Comparison of ENCODE assay signal across 8 cellular contexts in the genomic region with DNA sequence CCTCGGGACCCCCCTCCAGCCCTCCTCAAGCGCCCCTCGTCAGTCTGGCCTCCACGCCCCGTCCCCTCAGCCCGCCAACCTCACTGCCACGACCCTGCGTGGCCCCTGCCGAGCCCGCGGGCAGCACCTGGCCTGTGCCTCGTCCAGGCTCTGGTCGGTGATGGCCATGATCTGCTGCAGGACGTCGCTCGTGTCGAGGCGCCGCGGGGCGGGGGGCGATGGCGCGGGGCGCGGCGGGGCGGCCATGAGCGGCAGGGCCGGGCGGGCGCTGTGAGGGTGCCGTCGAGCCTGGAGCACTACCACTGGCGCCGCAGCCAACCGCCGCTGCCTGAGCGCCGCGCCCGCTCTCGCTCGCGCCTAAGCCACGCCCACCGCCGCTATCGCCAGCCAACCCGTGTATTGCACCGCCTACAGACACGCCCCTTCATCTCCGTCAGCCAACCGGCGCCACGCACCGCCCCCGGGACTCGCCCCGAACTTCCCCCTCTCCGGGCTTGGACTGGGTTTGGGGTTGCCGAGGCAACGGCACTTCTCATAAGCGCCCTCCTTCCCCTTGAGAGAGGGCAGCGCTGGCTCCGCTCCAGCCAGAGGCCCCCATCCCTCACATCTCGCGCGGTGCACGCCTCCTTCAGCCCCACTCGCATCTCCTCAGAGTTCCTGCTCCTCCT. TPM values are rescaled to one million over a fixed set of nuclear protein-coding genes. Genes with fewer than 3 reads are reported as not detected.
A peak's percentile ranks its signal among the peaks of the same experiment; 100 is the strongest.
DNase-seq lines count a peak whose midpoint lies in the region; ATAC-seq and TF ChIP-seq lines count a peak whose summit lies in the region.

A gene with protein sequence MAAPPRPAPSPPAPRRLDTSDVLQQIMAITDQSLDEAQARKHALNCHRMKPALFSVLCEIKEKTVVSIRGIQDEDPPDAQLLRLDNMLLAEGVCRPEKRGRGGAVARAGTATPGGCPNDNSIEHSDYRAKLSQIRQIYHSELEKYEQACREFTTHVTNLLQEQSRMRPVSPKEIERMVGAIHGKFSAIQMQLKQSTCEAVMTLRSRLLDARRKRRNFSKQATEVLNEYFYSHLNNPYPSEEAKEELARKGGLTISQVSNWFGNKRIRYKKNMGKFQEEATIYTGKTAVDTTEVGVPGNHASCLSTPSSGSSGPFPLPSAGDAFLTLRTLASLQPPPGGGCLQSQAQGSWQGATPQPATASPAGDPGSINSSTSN (minus strand): TSS at position 304 of the 668 bp plus-strand sequence. CDS start 58 bp downstream, at position 246.

- no peaks in the 10 kb centered on the region for H3K9me3 Mint-ChIP-seq in natural killer cell treated with Interleukin-12 subunit alpha and Interleukin-12 subunit beta and Interleukin-15 and Interleukin-18, amount 100 ng/mL, for 72 hours

- DNase-seq in DMS79 treated with DMSO at 0.1 percent for 48 hours (lab: John Stamatoyannopoulos, UW) (peak; percentile 99), RKO (ENCODE audit: low spot score) (peak; percentile 94), fibroblast of lung (ENCODE audit: low read depth in 2 of 2) (peak; percentile 85)
- DNase-seq in activated T-cell treated with anti-CD3 and anti-CD28 coated beads, Interleukin-2, amount 50 U/mL, for 48 hours, result peak; percentile 99
- DNase-seq in natural killer cell treated with Interleukin-12 subunit alpha and Interleukin-12 subunit beta and Interleukin-15 and Interleukin-18, amount 100 ng/mL, for 72 hours (ENCODE audit: low spot score), result peak; percentile 98
- peak; percentile 98 for DNase-seq in stimulated activated naive CD4-positive, alpha-beta T cell treated with Interleukin-2 at 50 U/mL for 16 hours (lab: John Stamatoyannopoulos, UW)

- H3K9ac ChIP-seq in fibroblast of lung (ENCODE audit: insufficient read depth, low read length), result peak within 1 kb of the TSS; percentile 53

- no peaks in the 10 kb centered on the region for H3K9me3 ChIP-seq in KOPT-K1 (ENCODE audit: insufficient read depth, low read length, poor library complexity, severe bottlenecking)
- no peaks in the 10 kb centered on the region for H3K9me3 ChIP-seq in fibroblast of lung (ENCODE audit: control insufficient read depth, insufficient read depth, low read depth, low read length)

- peaks cover 6% of the 10 kb centered on the region for H3K36me3 Mint-ChIP-seq in natural killer cell treated with Interleukin-12 subunit alpha and Interleukin-12 subunit beta and Interleukin-15 and Interleukin-18, amount 100 ng/mL, for 72 hours

- no peaks in the 10 kb centered on the region for H3K79me2 ChIP-seq in fibroblast of lung (ENCODE audit: control insufficient read depth, insufficient read depth, low read length)

- H3K4me1 ChIP-seq in fibroblast of lung (ENCODE audit: control insufficient read depth, extremely low read depth, insufficient read depth, low read length), result no peaks in the 10 kb centered on the region

- no peaks in the 10 kb centered on the region for H3K27me3 Mint-ChIP-seq in natural killer cell treated with Interleukin-12 subunit alpha and Interleukin-12 subunit beta and Interleukin-15 and Interleukin-18, amount 100 ng/mL, for 72 hours

- ATAC-seq in GM21723 (IDR thresholded peaks at IDR 0.05; ENCODE audit: unreplicated experiment), result peak; percentile 92
- ATAC-seq in natural killer cell treated with Interleukin-12 subunit alpha and Interleukin-12 subunit beta and Interleukin-15 and Interleukin-18, amount 100 ng/mL, for 72 hours, result peak; percentile 97 to 98

- H3K4me3 ChIP-seq in fibroblast of lung (replicated peaks in 1 of 4; ENCODE audit: control extremely low read depth in 1 of 4, insufficient read depth in 1 of 4, low read depth in 3 of 4, low read length in 4 of 4), result peak within 1 kb of the TSS; percentile 53 to 58 (median 57)

- H3K36me3 ChIP-seq in KOPT-K1 (ENCODE audit: insufficient read depth, low read length) (peaks cover under 1% of the 10 kb centered on the region; the same call in 1 of the 2 replicates), fibroblast of lung (ENCODE audit: control insufficient read depth, insufficient read depth, low read length) (no peaks in the 10 kb centered on the region)

- peak within 1 kb of the TSS; percentile 91 for H3K4me3 Mint-ChIP-seq in natural killer cell treated with Interleukin-12 subunit alpha and Interleukin-12 subunit beta and Interleukin-15 and Interleukin-18, amount 100 ng/mL, for 72 hours

- peaks cover 40 to 44% of the 10 kb centered on the region in 2 donors for H3K4me1 Mint-ChIP-seq in natural killer cell treated with Interleukin-12 subunit alpha and Interleukin-12 subunit beta and Interleukin-15 and Interleukin-18, amount 100 ng/mL, for 72 hours (ENCODE audit: low read depth in 2 of 2)

- H3K27me3 ChIP-seq in fibroblast of lung (ENCODE audit: control insufficient read depth, insufficient read depth, low read length), result no peaks in the 10 kb centered on the region

- peak within 1 kb of the TSS; percentile 61 to 87 for H3K27ac Mint-ChIP-seq in natural killer cell treated with Interleukin-12 subunit alpha and Interleukin-12 subunit beta and Interleukin-15 and Interleukin-18, amount 100 ng/mL, for 72 hours

- H3K4me2 ChIP-seq in fibroblast of lung (ENCODE audit: extremely low read depth, insufficient read depth, low read length), result peak within 1 kb of the TSS; percentile 78

- no peaks in the 10 kb centered on the region for H4K20me1 ChIP-seq in fibroblast of lung (ENCODE audit: control insufficient read depth, extremely low read depth, insufficient read depth, low read length)

- peak within 1 kb of the TSS; percentile 76 for H2AFZ ChIP-seq in fibroblast of lung (ENCODE audit: low read length)

- TF ChIP-seq CTCF in fibroblast of lung (conservative IDR thresholded peaks at IDR 0.05 in 1 of 2, IDR thresholded peaks at IDR 0.05 in 1 of 2; ENCODE audit: low read depth in 1 of 2, low read length in 2 of 2), result no peak

- H3K27ac ChIP-seq in KOPT-K1 (ENCODE audit: low read depth, low read length, poor library complexity, severe bottlenecking) (peak within 1 kb of the TSS; percentile 74), fibroblast of lung (ENCODE audit: insufficient read depth, low read length) (peak within 1 kb of the TSS; percentile 57)

RNA-seq across cellular contexts. Expression of the gene that starts here (rescaled TPM):
- total RNA-seq in fibroblast of lung, result 1.5 and 1.7 TPM in 2 replicates
- polyA plus RNA-seq in fibroblast of lung, result 0.39 and 1.2 TPM in 2 replicates
- 0.27 and 1.3 TPM in 2 replicates for polyA plus RNA-seq in fibroblast of lung (2012)
- polyA minus RNA-seq in fibroblast of lung (ENCODE audit: low replicate concordance), result 3.3 TPM in 1 of 2 replicates, not detected in the other
- total RNA-seq in natural killer cell treated with Interleukin-12 subunit alpha and Interleukin-12 subunit beta and Interleukin-15 and Interleukin-18, amount 100 ng/mL, for 72 hours, result 10 to 100 TPM; 26.3 to 80.1 TPM

Comparison
In these comparisons a context has a peak if more than half of its experiments do, and no peak if none do; other contexts are left out.
1. Peak in every context shown above with its lines: DNase-seq, ATAC-seq, H3K4me3 ChIP-seq and H3K27ac ChIP-seq.
2. RNA of the gene that starts here (total RNA-seq): 26.3 to 80.1 TPM in natural killer cell treated with Interleukin-12 subunit alpha and Interleukin-12 subunit beta and Interleukin-15 and Interleukin-18, amount 100 ng/mL, for 72 hours; 1.5 to 1.7 TPM in fibroblast of lung; every median in the first group is over 10 times any median in the second.